In genomic region chr10:62471718-62472117, GRCh38 we compare ENCODE assay signal across 18 cellular contexts.
DNase-seq lines count a peak whose midpoint lies in the region; ATAC-seq, FAIRE-seq and TF ChIP-seq lines count a peak whose summit lies in the region.
"Had no signal": no experiment of that assay in that cellular context is flagged by ENCODE, and none has a peak within 500 bp of the region (broad histone marks: within the 10 kb centered on the region; RNA-seq: fewer than 3 reads in every experiment).

No MANE protein-coding gene starts in this region.

- H3K27ac ChIP-seq in osteoblast (ENCODE audit: low read depth, low read length), result no peak overlapping the region
- H3K27ac ChIP-seq in small intestine (ENCODE audit: low read depth in 1 of 2, low read length in 1 of 2), result no peak overlapping the region
- H3K27ac ChIP-seq: A549, HL-60 had no signal

- peaks cover 10% of the 10 kb centered on the region for H3K4me1 ChIP-seq in osteoblast (ENCODE audit: insufficient read depth, low read length)
- H3K4me1 ChIP-seq in small intestine (ENCODE audit: control insufficient read depth in 2 of 2, insufficient read depth in 1 of 2, low read depth in 1 of 2, low read length in 1 of 2), result no peaks in the 10 kb centered on the region
- H3K4me1 ChIP-seq: A549, HAP-1 had no signal

- H3K27me3 ChIP-seq in osteoblast (ENCODE audit: insufficient read depth, low read length), result peaks cover 2% of the 10 kb centered on the region
- no peaks in the 10 kb centered on the region for H3K27me3 ChIP-seq in small intestine (ENCODE audit: control insufficient read depth in 2 of 2, insufficient read depth in 2 of 2, low read length in 2 of 2)

- no peaks in the 10 kb centered on the region for H4K20me1 ChIP-seq in osteoblast (ENCODE audit: insufficient read depth, low read length)

- no peak overlapping the region for H3K4me2 ChIP-seq in osteoblast (ENCODE audit: insufficient read depth, low read length)
- H3K4me2 ChIP-seq: A549 had no signal

- no peak overlapping the region for H2AFZ ChIP-seq in osteoblast (ENCODE audit: low read length)

- no peaks in the 10 kb centered on the region for H3K79me2 ChIP-seq in osteoblast (ENCODE audit: insufficient read depth, low read length)

- H3K36me3 ChIP-seq in osteoblast (ENCODE audit: insufficient read depth, low read length) (no peaks in the 10 kb centered on the region), small intestine (ENCODE audit: control insufficient read depth in 2 of 2, insufficient read depth in 2 of 2, low read length in 2 of 2) (no peaks in the 10 kb centered on the region)
- H3K36me3 ChIP-seq: HAP-1 had no signal

- H3K4me3 ChIP-seq in osteoblast (ENCODE audit: insufficient read depth, low read length), result no peak overlapping the region
- no peak overlapping the region for H3K4me3 ChIP-seq in small intestine (ENCODE audit: low read depth in 1 of 2, low read length in 2 of 2)
- H3K4me3 ChIP-seq: A549, HAP-1, K562 had no signal

- peak; percentile 73 for DNase-seq in EH (ENCODE audit: low read depth)
- DNase-seq in dedifferentiated amniotic fluid mesenchymal stem cell (ENCODE audit: extremely low spot score), result peak; percentile 77
- peak; percentile 83 for DNase-seq in osteoblast (ENCODE audit: insufficient read length, low spot score, missing footprints)
- DNase-seq in small intestine, result no peak
- no peak for DNase-seq in NCI-H446 (lab: John Stamatoyannopoulos, UW)
- no peak for DNase-seq in amygdala (lab: John Stamatoyannopoulos, UW)
- DNase-seq: C1 segment of cervical spinal cord; Calu3; CD4-positive, alpha-beta T cell; DMS 273 treated with DMSO at 0.1 percent for 48 hours had no signal

- no peak for FAIRE-seq in small intestine (lab: Jason Lieb, UNC)
- FAIRE-seq: A549, G401.6, GM12891, H1, K562 had no signal

- TF ChIP-seq CTCF in osteoblast (IDR thresholded peaks at IDR 0.05; ENCODE audit: extremely low read depth, low read depth, low read length), result no peak

- WGBS in small intestine, 3 donors, result 79 to 85% (median 83%) methylated on average over 3 of the region's 3 CpGs

- no peaks in the 10 kb centered on the region for H3K9me3 ChIP-seq in osteoblast (ENCODE audit: low read depth, low read length)
- no peaks in the 10 kb centered on the region for H3K9me3 ChIP-seq in small intestine (ENCODE audit: control insufficient read depth, low read depth)
- H3K9me3 ChIP-seq: A549, HAP-1 had no signal

- ATAC-seq in SK-N-SH treated with all-trans-retinoic acid at 6 μM for 48 hours, result peak; percentile 64
- ATAC-seq: A549, K562 had no signal

TF ChIP-seq in SK-N-SH treated with all-trans-retinoic acid at 6 μM for 48 hours, 23 proteins besides CTCF, POLR2A, EP300 and RAD21:
- TF ChIP-seq ZFP3 (CRISPR knock-in tag; IDR thresholded peaks at IDR 0.05), result no peak
- peak; percentile 79 for TF ChIP-seq ISL1 (CRISPR knock-in tag; IDR thresholded peaks at IDR 0.05)
- TF ChIP-seq PPARA (CRISPR knock-in tag; IDR thresholded peaks at IDR 0.05; ENCODE audit: borderline replicate concordance), result no peak

Comparison
In these comparisons a context has a peak if more than half of its experiments do, and no peak if none do; other contexts are left out.
1. DNase-seq: peak in EH (single experiment), dedifferentiated amniotic fluid mesenchymal stem cell (single experiment) and osteoblast (single experiment); none in small intestine (single experiment), NCI-H446 (0 of 2) and amygdala (0 of 56).